Comparison of ENCODE assay signal across 1 cellular context in genomic region chr20:31972481-31973386, GRCh38.
A peak's percentile ranks its signal among the peaks of the same experiment; 100 is the strongest.
TF ChIP-seq lines count a peak whose summit lies in the region.

No MANE protein-coding gene starts in this region.

TF ChIP-seq in K562, 482 proteins besides CTCF, POLR2A, EP300 and RAD21:
- TF ChIP-seq HEY1 (CRISPR knock-in tag; IDR thresholded peaks at IDR 0.05; ENCODE audit: borderline replicate concordance) (no peak), SREBF2 (CRISPR knock-in tag; IDR thresholded peaks at IDR 0.05) (no peak), ATF6 (CRISPR knock-in tag; IDR thresholded peaks at IDR 0.05) (no peak), ARID4B (CRISPR knock-in tag; IDR thresholded peaks at IDR 0.05) (no peak), CREB3L1 (IDR thresholded peaks at IDR 0.05; ENCODE audit: borderline replicate concordance, low read depth) (no peak), ZKSCAN8 (CRISPR knock-in tag; IDR thresholded peaks at IDR 0.05) (peak; percentile 88)
TF ChIP-seq in K562: peak in this region for 1.
